ENCODE assay signal across 8 cellular contexts in genomic region chr21:29073222-29074006, GRCh38. TPM values are rescaled to one million over a fixed set of nuclear protein-coding genes. Genes with fewer than 3 reads are reported as not detected.
DNase-seq lines count a peak whose midpoint lies in the region; ATAC-seq and TF ChIP-seq lines count a peak whose summit lies in the region.

A gene with protein sequence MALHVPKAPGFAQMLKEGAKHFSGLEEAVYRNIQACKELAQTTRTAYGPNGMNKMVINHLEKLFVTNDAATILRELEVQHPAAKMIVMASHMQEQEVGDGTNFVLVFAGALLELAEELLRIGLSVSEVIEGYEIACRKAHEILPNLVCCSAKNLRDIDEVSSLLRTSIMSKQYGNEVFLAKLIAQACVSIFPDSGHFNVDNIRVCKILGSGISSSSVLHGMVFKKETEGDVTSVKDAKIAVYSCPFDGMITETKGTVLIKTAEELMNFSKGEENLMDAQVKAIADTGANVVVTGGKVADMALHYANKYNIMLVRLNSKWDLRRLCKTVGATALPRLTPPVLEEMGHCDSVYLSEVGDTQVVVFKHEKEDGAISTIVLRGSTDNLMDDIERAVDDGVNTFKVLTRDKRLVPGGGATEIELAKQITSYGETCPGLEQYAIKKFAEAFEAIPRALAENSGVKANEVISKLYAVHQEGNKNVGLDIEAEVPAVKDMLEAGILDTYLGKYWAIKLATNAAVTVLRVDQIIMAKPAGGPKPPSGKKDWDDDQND (minus strand): TSS chr21:29073648. CDS start chr21:29073590, 58 bp downstream.

- peak within 1 kb of the TSS; percentile 99 for H3K4me2 ChIP-seq in neural progenitor cell

- POLR2A ChIA-PET in HEK293T (lab: Yijun Ruan, JAX), result interaction anchor here (0.7 to 2.9 kb wide), 16 partner anchors 9 to 227 kb away, joined by 3 to 14 read pairs (median 4); partner anchors contain the start of genes LTN1, RWDD2B and USP16

- H3K27ac Mint-ChIP-seq in neural progenitor cell, result peak within 1 kb of the TSS; percentile 100

- H3K9ac ChIP-seq in neural progenitor cell, result peak within 1 kb of the TSS; percentile 98

- peaks cover 19% of the 10 kb centered on the region for H3K4me1 ChIP-seq in foreskin keratinocyte
- H3K4me1 ChIP-seq in neural progenitor cell, result peaks cover 21% of the 10 kb centered on the region

- H3K36me3 ChIP-seq in neural progenitor cell, result peaks cover 17% of the 10 kb centered on the region

- H3K4me1 Mint-ChIP-seq in neural progenitor cell, result peaks cover 16% of the 10 kb centered on the region

- H3K27me3 Mint-ChIP-seq in neural progenitor cell (ENCODE audit: insufficient read depth, low read depth), result peaks cover 2% of the 10 kb centered on the region

- peak within 1 kb of the TSS; percentile 94 for H2AFZ ChIP-seq in neural progenitor cell (replicated peaks)

- no peaks in the 10 kb centered on the region for H3F3A ChIP-seq in neural progenitor cell (ENCODE audit: low read depth)

- H3K36me3 Mint-ChIP-seq in neural progenitor cell, result peaks cover 3% of the 10 kb centered on the region

- ATAC-seq in foreskin keratinocyte, result peak; percentile 89

- no peaks in the 10 kb centered on the region for H3K9me3 Mint-ChIP-seq in neural progenitor cell

- peak within 1 kb of the TSS; percentile 92 for H3K4me3 ChIP-seq in neural progenitor cell

- H3K79me2 ChIP-seq in neural progenitor cell (ENCODE audit: low read depth), result peaks cover 51% of the 10 kb centered on the region

- H4K20me1 ChIP-seq in neural progenitor cell (ENCODE audit: low read depth), result peaks cover 35% of the 10 kb centered on the region

- in situ Hi-C loops in SK-MEL-5 (cut with HindIII; ENCODE audit: low pct_unique_long_range_greater_than_20kb, low sequenced_read_pairs), result no loop called here

- TF ChIP-seq CTCF in foreskin keratinocyte (conservative IDR thresholded peaks at IDR 0.05) (no peak), neural progenitor cell (IDR thresholded peaks at IDR 0.05) (no peak)

- peak within 1 kb of the TSS; percentile 64 for H3K27ac ChIP-seq in foreskin keratinocyte
- peak within 1 kb of the TSS; percentile 76 for H3K27ac ChIP-seq in neural progenitor cell

- no peaks in the 10 kb centered on the region for H3K27me3 ChIP-seq in foreskin keratinocyte
- no peaks in the 10 kb centered on the region for H3K27me3 ChIP-seq in neural progenitor cell

- H3K4me3 Mint-ChIP-seq in neural progenitor cell, result peak within 1 kb of the TSS; percentile 100

- DNase-seq in GF-D8 (lab: John Stamatoyannopoulos, UW) (peak; percentile 99), HEK293T (ENCODE audit: extremely low spot score) (peak; percentile 100), MV-4-11 (lab: John Stamatoyannopoulos, UW) (peak; percentile 99), SK-MEL-5 (ENCODE audit: low read depth, low spot score) (peak; percentile 99), foreskin keratinocyte (peak; percentile 97 to 99), neural progenitor cell (ENCODE audit: low spot score) (peak; percentile 100), stromal cell of bone marrow (ENCODE audit: low read depth) (peak; percentile 100)
- DNase-seq in activated naive CD4-positive, alpha-beta T cell treated with Interleukin-2 at 50 U/mL for 16 hours, result peak; percentile 99

- H3K9me3 ChIP-seq in neural progenitor cell (ENCODE audit: low read depth), result no peaks in the 10 kb centered on the region

- CTCF ChIA-PET in HEK293T (lab: Yijun Ruan, JAX), result no interaction called here

TF ChIP-seq in HEK293T, 16 proteins besides CTCF, POLR2A, EP300 and RAD21:
- TF ChIP-seq NFRKB (IDR thresholded peaks at IDR 0.05), result no peak
- peak; percentile 81 for TF ChIP-seq ELF4 (IDR thresholded peaks at IDR 0.05)
- peak; percentile 63 for TF ChIP-seq L3MBTL2 (conservative IDR thresholded peaks at IDR 0.05)
TF ChIP-seq in HEK293T: peak in this region for 2.

RNA-seq across cellular contexts. Expression of the gene that starts here (rescaled TPM):
- 224 and 234 TPM in 2 replicates for total RNA-seq in SK-MEL-5 (2014; rRNA removed; shearing (Covaris generic))
- polyA plus RNA-seq in SK-MEL-5 (2015; cell fraction: cytosol; rRNA removed), result 194 and 232 TPM in 2 replicates
- 202 and 250 TPM in 2 replicates for polyA plus RNA-seq in SK-MEL-5 (2015; cell fraction: nucleus; rRNA removed)
- total RNA-seq in foreskin keratinocyte (236 and 264 TPM in 2 replicates), neural progenitor cell (ENCODE audit: low replicate concordance) (433 and 642 TPM in 2 replicates)
- 184 and 228 TPM in 2 replicates for polyA plus RNA-seq in foreskin keratinocyte

Comparison
In these comparisons a context has a peak if more than half of its experiments do, and no peak if none do; other contexts are left out.
1. Peak in every context shown above with its lines: DNase-seq, ATAC-seq, H3K4me3 ChIP-seq and H3K27ac ChIP-seq.